ENCODE assay signal across 9 cellular contexts in the genomic region with DNA sequence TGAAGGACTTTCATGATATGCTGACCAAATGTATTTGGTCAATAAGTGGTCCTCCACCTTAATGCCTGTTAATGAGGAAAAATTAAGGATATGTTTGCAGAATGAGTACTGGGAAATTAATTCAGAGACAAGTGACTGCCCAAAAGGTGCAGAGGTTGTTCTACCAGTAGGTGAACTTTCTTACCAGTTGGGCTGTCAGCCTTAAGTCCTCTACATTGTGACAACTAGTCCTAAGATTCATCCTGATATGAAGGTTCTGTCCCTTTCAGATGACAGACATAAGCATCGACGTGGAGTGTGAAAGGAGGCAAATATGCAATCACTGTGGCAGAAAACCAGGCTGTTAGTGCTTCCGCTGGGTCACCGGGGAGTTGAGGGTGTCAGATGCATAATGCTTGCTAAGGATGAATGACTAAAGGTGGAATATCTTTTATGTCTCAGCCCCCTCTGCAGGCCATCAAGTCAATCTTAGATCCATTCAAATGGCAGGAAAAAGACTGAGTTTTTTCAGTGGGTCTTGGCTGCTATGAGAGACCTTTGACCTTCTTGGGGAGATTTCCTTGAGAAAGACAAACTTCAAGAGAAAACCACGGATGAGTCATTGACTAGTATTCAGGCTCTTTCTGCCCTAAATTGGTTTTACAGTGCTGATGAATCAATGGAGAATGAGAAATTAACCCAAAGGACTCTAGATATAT.
DNase-seq lines count a peak whose midpoint lies in the region; ATAC-seq and TF ChIP-seq lines count a peak whose summit lies in the region.
"Had no signal": no experiment of that assay in that cellular context is flagged by ENCODE, and none has a peak within 500 bp of the region (broad histone marks: within the 10 kb centered on the region; RNA-seq: fewer than 3 reads in every experiment).

No MANE protein-coding gene starts in this region.

- intact Hi-C loops in PC-3 (cut with micrococcal nuclease): loop anchor here (2.0 kb wide), 3 partner anchors 259 to 465 kb away; no protein-coding TSS in a partner anchor

- H2AFZ ChIP-seq in PC-3 (ENCODE audit: low read length): peak overlapping the region; percentile 44

- H3K36me3 Mint-ChIP-seq in activated naive CD4-positive, alpha-beta T cell treated with anti-CD3 and anti-CD28 coated beads, Interleukin-2, amount 10 ng/mL, durations not matched to agents 7 days and 5 days: no peaks in the 10 kb centered on the region
- H3K36me3 Mint-ChIP-seq: IgD-negative memory B cell had no signal

- no peaks in the 10 kb centered on the region for H3F3A ChIP-seq in PC-3 (ENCODE audit: low read length, unreplicated experiment)

- H3K79me2 ChIP-seq in PC-3 (ENCODE audit: low read length): no peaks in the 10 kb centered on the region

- H3K27me3 ChIP-seq in BJ (ENCODE audit: control insufficient read depth, insufficient read depth, low read length): no peaks in the 10 kb centered on the region
- H3K27me3 ChIP-seq in PC-3 (ENCODE audit: low read length): no peaks in the 10 kb centered on the region

- DNase-seq in BJ (ENCODE audit: low read depth) (peak; percentile 59), PC-3 (peak; percentile 94), glomerular visceral epithelial cell (ENCODE audit: extremely low spot score) (peak; percentile 70)
- DNase-seq in activated naive CD4-positive, alpha-beta T cell treated with anti-CD3 and anti-CD28 coated beads, Interleukin-2, amount 10 ng/mL, durations not matched to agents 7 days and 5 days: no peak

- H3K27me3 Mint-ChIP-seq in activated naive CD4-positive, alpha-beta T cell treated with anti-CD3 and anti-CD28 coated beads, Interleukin-2, amount 10 ng/mL, durations not matched to agents 7 days and 5 days: no peaks in the 10 kb centered on the region
- H3K27me3 Mint-ChIP-seq: IgD-negative memory B cell had no signal

- BruUV-seq in PC-3 (replicated peaks; lab: Mats Ljungman, UMichigan): no TSS peak

- H3K27ac ChIP-seq in PC-3 (ENCODE audit: low read length): peak overlapping the region; percentile 96

- no peaks in the 10 kb centered on the region for H3K9me3 Mint-ChIP-seq in activated naive CD4-positive, alpha-beta T cell treated with anti-CD3 and anti-CD28 coated beads, Interleukin-2, amount 10 ng/mL, durations not matched to agents 7 days and 5 days
- H3K9me3 Mint-ChIP-seq: IgD-negative memory B cell had no signal

- CTCF ChIA-PET in BJ (lab: Yijun Ruan, JAX): no interaction called here
- CTCF ChIA-PET in PC-3 (lab: Charles Lee): no interaction called here
- CTCF ChIA-PET in activated naive CD4-positive, alpha-beta T cell treated with anti-CD3 and anti-CD28 coated beads, Interleukin-2, amount 10 ng/mL, durations not matched to agents 7 days and 5 days (lab: Charles Lee): no interaction called here

- H4K20me1 ChIP-seq in PC-3 (ENCODE audit: low read length): no peaks in the 10 kb centered on the region

- no peaks in the 10 kb centered on the region for H3K36me3 ChIP-seq in BJ (ENCODE audit: control insufficient read depth, insufficient read depth, low read length)
- H3K36me3 ChIP-seq in PC-3 (ENCODE audit: low read depth, low read length): no peaks in the 10 kb centered on the region

- H3K4me3 ChIP-seq in BJ (ENCODE audit: low read depth, low read length): no peak overlapping the region
- no peak overlapping the region for H3K4me3 ChIP-seq in PC-3 (ENCODE audit: low read length)

- peaks cover 26% of the 10 kb centered on the region for H3K4me1 ChIP-seq in PC-3 (ENCODE audit: insufficient read depth, low read length)

- POLR2A ChIA-PET in BJ (lab: Charles Lee): no interaction called here
- POLR2A ChIA-PET in PC-3 (lab: Charles Lee; ENCODE audit: unreplicated experiment): no interaction called here

- no peak overlapping the region for H3K4me3 Mint-ChIP-seq in activated naive CD4-positive, alpha-beta T cell treated with anti-CD3 and anti-CD28 coated beads, Interleukin-2, amount 10 ng/mL, durations not matched to agents 7 days and 5 days
- H3K4me3 Mint-ChIP-seq: IgD-negative memory B cell had no signal

- peak overlapping the region; percentile 72 for H3K9ac ChIP-seq in PC-3 (ENCODE audit: low read length)

- H3K4me1 Mint-ChIP-seq in activated naive CD4-positive, alpha-beta T cell treated with anti-CD3 and anti-CD28 coated beads, Interleukin-2, amount 10 ng/mL, durations not matched to agents 7 days and 5 days: no peaks in the 10 kb centered on the region

- H3K9me2 ChIP-seq in PC-3 (replicated peaks; ENCODE audit: low read length): no peaks in the 10 kb centered on the region

- peak; percentile 20; the same call in 1 of the 2 replicates for TF ChIP-seq CTCF in BJ (IDR thresholded peaks at IDR 0.05; ENCODE audit: insufficient read depth, low read depth, low read length)
- peak; percentile 70 for TF ChIP-seq CTCF in PC-3 (conservative IDR thresholded peaks at IDR 0.05; ENCODE audit: low read depth, low read length)

- no peak overlapping the region for H3K27ac Mint-ChIP-seq in activated naive CD4-positive, alpha-beta T cell treated with anti-CD3 and anti-CD28 coated beads, Interleukin-2, amount 10 ng/mL, durations not matched to agents 7 days and 5 days
- H3K27ac Mint-ChIP-seq: IgD-negative memory B cell had no signal

- H3K9me3 ChIP-seq in PC-3 (ENCODE audit: low read length): no peaks in the 10 kb centered on the region

- peak overlapping the region; percentile 69 for H3K4me2 ChIP-seq in PC-3 (ENCODE audit: low read length)

- peak; percentile 71 for ATAC-seq in GM18873 (IDR thresholded peaks at IDR 0.05; ENCODE audit: low FRiP score, unreplicated experiment)
- peak; percentile 83 for ATAC-seq in HG03354 (IDR thresholded peaks at IDR 0.05; ENCODE audit: poor library complexity, severe bottlenecking, unreplicated experiment)
- ATAC-seq in PC-3: peak; percentile 91
- ATAC-seq in HG02763 (IDR thresholded peaks at IDR 0.05; ENCODE audit: unreplicated experiment): no peak
- ATAC-seq in GM19397 (IDR thresholded peaks at IDR 0.05; ENCODE audit: unreplicated experiment): no peak

Comparison
In these comparisons a context has a peak if more than half of its experiments do, and no peak if none do; other contexts are left out.
1. ATAC-seq: peak in GM18873 (single experiment), HG03354 (single experiment) and PC-3 (single experiment); none in HG02763 (single experiment) and GM19397 (single experiment).